Comparison of ENCODE assay signal across 8 cellular contexts in the genomic region with DNA sequence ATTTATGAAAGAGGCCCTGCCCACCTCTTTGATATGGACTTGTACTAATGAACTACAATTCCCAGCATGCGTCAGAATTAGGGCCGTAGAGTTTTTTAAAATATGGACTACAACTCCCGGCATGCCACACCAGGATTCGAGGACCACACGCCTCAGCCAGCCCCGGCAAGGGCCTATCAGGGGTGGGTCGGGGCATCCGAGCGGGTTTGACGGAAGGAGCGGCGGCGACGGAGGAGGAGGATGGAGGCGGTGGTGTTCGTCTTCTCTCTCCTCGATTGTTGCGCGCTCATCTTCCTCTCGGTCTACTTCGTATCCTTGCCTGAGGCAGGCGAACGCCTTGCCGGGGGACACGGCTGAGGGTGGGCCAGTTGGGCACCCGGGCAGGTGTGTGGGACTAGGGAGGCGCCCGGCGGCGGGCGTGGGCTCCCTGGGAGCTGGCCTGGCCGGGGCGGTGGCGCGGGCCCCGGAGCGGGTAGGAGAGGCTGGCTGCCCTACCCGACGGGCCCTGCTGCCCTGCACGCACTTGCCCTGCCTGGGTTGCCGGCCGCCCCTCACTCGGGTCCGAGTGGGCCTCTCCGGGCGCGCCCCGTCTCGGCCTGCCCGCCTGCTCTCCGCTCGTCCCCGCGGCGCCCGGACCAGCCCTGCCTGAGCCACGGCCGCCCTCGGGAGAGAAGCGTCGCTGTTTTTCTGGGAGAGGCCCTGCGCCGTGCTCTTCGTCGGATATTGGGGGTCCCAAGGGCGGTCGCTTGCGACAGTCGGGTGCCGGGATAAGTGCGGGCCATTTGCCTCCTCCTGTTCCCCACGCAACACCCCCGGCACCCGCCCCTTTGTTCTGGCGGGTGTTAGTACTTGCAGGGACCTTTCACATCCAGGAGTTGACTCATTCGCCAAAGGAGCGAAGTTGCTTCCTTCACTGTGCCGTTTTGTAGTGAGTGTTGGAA. TPM values are rescaled to one million over a fixed set of nuclear protein-coding genes. Genes with fewer than 3 reads are reported as not detected.
DNase-seq lines count a peak whose midpoint lies in the region; ATAC-seq and TF ChIP-seq lines count a peak whose summit lies in the region.

A gene (plus strand): TSS at position 195 of the 941 bp plus-strand sequence. CDS start 46 bp downstream, at position 241.

- ATAC-seq in HG03432 (IDR thresholded peaks at IDR 0.05; ENCODE audit: unreplicated experiment) = peak; percentile 98

- peak within 1 kb of the TSS; percentile 88 for H3K4me3 Mint-ChIP-seq in chondrocyte (ENCODE audit: unreplicated experiment)

- no peaks in the 10 kb centered on the region for H3K27me3 Mint-ChIP-seq in chondrocyte (ENCODE audit: low read depth)

- TF ChIP-seq CTCF in chondrocyte (IDR thresholded peaks at IDR 0.05) (peak; percentile 20), kidney epithelial cell (IDR thresholded peaks at IDR 0.05; ENCODE audit: insufficient read depth, low read length, poor library complexity, severe bottlenecking) (no peak)

- DNase-seq in AG20443 (ENCODE audit: low spot score) (peak; percentile 96), NCI-H510A (lab: John Stamatoyannopoulos, UW) (peak; percentile 91), chondrocyte (ENCODE audit: low spot score) (peak; percentile 96), kidney epithelial cell (ENCODE audit: low read depth) (peak; percentile 92)
- DNase-seq in activated CD4-positive, alpha-beta T cell treated with anti-CD3 and anti-CD28 coated beads for 24 hours (ENCODE audit: low read depth in 2 of 2) = peak; percentile 82 to 84
- DNase-seq in stimulated activated CD4-positive, alpha-beta T cell treated with anti-CD3 and anti-CD28 coated beads, Interleukin-15, amount 100 ng/mL, for 48 hours (ENCODE audit: low read depth in 2 of 2) = peak; percentile 87 to 89

- H3K36me3 ChIP-seq in kidney epithelial cell (ENCODE audit: control insufficient read depth, insufficient read depth, low read length) = no peaks in the 10 kb centered on the region

- H3K4me1 Mint-ChIP-seq in chondrocyte (ENCODE audit: low read depth) = peaks cover 21% of the 10 kb centered on the region

- TF ChIP-seq POLR2A in GM19099 (IDR thresholded peaks at IDR 0.05; ENCODE audit: extremely low read depth, insufficient read length, low read depth) = peak; percentile 84

- no peaks in the 10 kb centered on the region for H3K9me3 Mint-ChIP-seq in chondrocyte (ENCODE audit: low read depth)

- no peaks in the 10 kb centered on the region for H3K36me3 Mint-ChIP-seq in chondrocyte (ENCODE audit: low read depth)

- H3K27me3 ChIP-seq in kidney epithelial cell (ENCODE audit: control insufficient read depth, insufficient read depth, low read length) = no peaks in the 10 kb centered on the region

- peak within 1 kb of the TSS; percentile 92 for H3K27ac Mint-ChIP-seq in chondrocyte (ENCODE audit: unreplicated experiment)

- peak within 1 kb of the TSS; percentile 79 for H3K4me3 ChIP-seq in kidney epithelial cell (ENCODE audit: low read depth, low read length)

RNA-seq across cellular contexts. Expression of the gene that starts here (rescaled TPM):
- total RNA-seq in chondrocyte = 45.4 to 55.8 TPM (median 52.7 TPM) in 3 replicates
- 58.7 and 59.9 TPM in 2 replicates for total RNA-seq in kidney epithelial cell

Comparison
In these comparisons a context has a peak if more than half of its experiments do, and no peak if none do; other contexts are left out.
1. Peak in every context shown above with its lines: DNase-seq, ATAC-seq and H3K4me3 ChIP-seq.